Comparison of ENCODE assay signal across 10 cellular contexts in genomic region chr16:66548068-66548467, GRCh38. TPM values are rescaled to one million over a fixed set of nuclear protein-coding genes. Genes with fewer than 3 reads are reported as not detected.
A peak's percentile ranks its signal among the peaks of the same experiment; 100 is the strongest.
DNase-seq lines count a peak whose midpoint lies in the region; ATAC-seq and TF ChIP-seq lines count a peak whose summit lies in the region.
"Had no signal": no experiment of that assay in that cellular context is flagged by ENCODE, and none has a peak within 500 bp of the region (broad histone marks: within the 10 kb centered on the region; RNA-seq: fewer than 3 reads in every experiment).

No MANE protein-coding gene starts in this region.

- no peaks in the 10 kb centered on the region for H3K9me3 ChIP-seq in heart left ventricle
- no peaks in the 10 kb centered on the region for H3K9me3 ChIP-seq in adrenal gland (replicated peaks in 1 of 3)
- H3K9me3 ChIP-seq in naive thymus-derived CD4-positive, alpha-beta T cell (ENCODE audit: control insufficient read depth in 2 of 3, low read length in 3 of 3), result no peaks in the 10 kb centered on the region
- H3K9me3 ChIP-seq in upper lobe of right lung, result no peaks in the 10 kb centered on the region

- peak overlapping the region; percentile 65 to 92 (median 87) for H3K27ac Mint-ChIP-seq in naive thymus-derived CD4-positive, alpha-beta T cell

- peaks cover 0 to 39% (median 22%) of the 10 kb centered on the region in 9 donors for H3K36me3 ChIP-seq in heart left ventricle
- H3K36me3 ChIP-seq in adrenal gland (replicated peaks in 1 of 2), result no peaks in the 10 kb centered on the region
- no peaks in the 10 kb centered on the region for H3K36me3 ChIP-seq in naive thymus-derived CD4-positive, alpha-beta T cell (ENCODE audit: control insufficient read depth in 2 of 3, insufficient read depth in 3 of 3, low read length in 3 of 3)
- H3K36me3 ChIP-seq in upper lobe of right lung, result peaks cover 6% of the 10 kb centered on the region

- peaks cover 0 to 7% (median 0%) of the 10 kb centered on the region in 11 donors for H3K9me3 Mint-ChIP-seq in naive thymus-derived CD4-positive, alpha-beta T cell

- POLR2A ChIA-PET in naive thymus-derived CD4-positive, alpha-beta T cell (lab: Charles Lee), result interaction anchor here (0.8 to 9.5 kb wide), 6 partner anchors 8 to 32 kb away, joined by 3 to 164 read pairs (median 4); partner anchors contain the start of gene CMTM2

- no peaks in the 10 kb centered on the region for H3K27me3 ChIP-seq in heart left ventricle
- H3K27me3 ChIP-seq in adrenal gland, result no peaks in the 10 kb centered on the region
- H3K27me3 ChIP-seq in naive thymus-derived CD4-positive, alpha-beta T cell (ENCODE audit: control insufficient read depth in 2 of 2, insufficient read depth in 2 of 2, low read length in 2 of 2), result no peaks in the 10 kb centered on the region
- H3K27me3 ChIP-seq in upper lobe of right lung, result no peaks in the 10 kb centered on the region

- H3K27me3 Mint-ChIP-seq in naive thymus-derived CD4-positive, alpha-beta T cell, result peaks cover 0 to 2% (median 0%) of the 10 kb centered on the region in 5 donors

- H3K4me3 ChIP-seq in heart left ventricle, result peak overlapping the region in 2 of 12 donors; percentile 88 to 91
- H3K4me3 ChIP-seq in adrenal gland, result no peak overlapping the region
- H3K4me3 ChIP-seq in naive thymus-derived CD4-positive, alpha-beta T cell (ENCODE audit: low read length), result no peak overlapping the region
- no peak overlapping the region for H3K4me3 ChIP-seq in upper lobe of right lung

- H3K27ac ChIP-seq in heart left ventricle (peak overlapping the region in 9 of 12 donors; percentile 22 to 99 (median 97)), adrenal gland (peak overlapping the region in 3 of 5 donors; percentile 53 to 96 (median 87)), upper lobe of right lung (peak overlapping the region; percentile 97)
- no peak overlapping the region for H3K27ac ChIP-seq in naive thymus-derived CD4-positive, alpha-beta T cell (ENCODE audit: low read depth, low read length)

- peak overlapping the region in 6 of 10 donors; percentile 22 to 88 (median 70) for H3K4me3 Mint-ChIP-seq in naive thymus-derived CD4-positive, alpha-beta T cell

- peaks cover 0 to 22% (median 0%) of the 10 kb centered on the region in 5 donors for H3K36me3 Mint-ChIP-seq in naive thymus-derived CD4-positive, alpha-beta T cell

- intact Hi-C loops in heart left ventricle (cut with DNase I), result loop anchor here in 2 of 10 donors (2.0 kb wide), 1 partner anchor 31 kb away; no protein-coding TSS in a partner anchor
- intact Hi-C loops in left ventricle myocardium superior (cut with micrococcal nuclease), result no loop called here
- intact Hi-C loops in adrenal gland (cut with DNase I), result no loop called here
- intact Hi-C loops in naive thymus-derived CD4-positive, alpha-beta T cell (cut with micrococcal nuclease), result loop anchor here in 1 of 2 donors (1.0 kb wide), 1 partner anchor 12 kb away; no protein-coding TSS in a partner anchor
- intact Hi-C loops in upper lobe of right lung (cut with DNase I), result no loop called here

- TF ChIP-seq CTCF in heart left ventricle (IDR thresholded peaks at IDR 0.05) (no peak), adrenal gland (IDR thresholded peaks at IDR 0.05) (no peak), upper lobe of right lung (IDR thresholded peaks at IDR 0.05) (no peak)

- H3K4me1 Mint-ChIP-seq in naive thymus-derived CD4-positive, alpha-beta T cell, result peaks cover 27 to 60% (median 52%) of the 10 kb centered on the region in 7 donors

- CTCF ChIA-PET in naive thymus-derived CD4-positive, alpha-beta T cell (lab: Charles Lee), result interaction anchor here (0.6 to 1.3 kb wide), 3 partner anchors 9 to 26 kb away, joined by 3 to 5 read pairs (median 4); no protein-coding TSS in a partner anchor

- no peak for ATAC-seq in heart left ventricle
- ATAC-seq in left ventricle myocardium superior, result no peak
- ATAC-seq in naive thymus-derived CD4-positive, alpha-beta T cell, result no peak
- ATAC-seq in upper lobe of right lung, result no peak
- ATAC-seq in GM21360 (IDR thresholded peaks at IDR 0.05; ENCODE audit: unreplicated experiment), result no peak

- DNase-seq in heart left ventricle (no peak), left ventricle myocardium superior (no peak), adrenal gland (no peak), upper lobe of right lung (no peak), DMS53 (lab: John Stamatoyannopoulos, UW) (no peak), NCI-H2227 treated with DMSO at 0.1 percent for 48 hours (lab: John Stamatoyannopoulos, UW) (no peak)
- DNase-seq in naive thymus-derived CD4-positive, alpha-beta T cell, result no peak
- DNase-seq: Kasumi-1, NCI-H526 had no signal

- TF ChIP-seq POLR2A in heart left ventricle (IDR thresholded peaks at IDR 0.05) (no peak), adrenal gland (IDR thresholded peaks at IDR 0.05) (no peak)

- peaks cover 0 to 64% (median 36%) of the 10 kb centered on the region in 12 donors for H3K4me1 ChIP-seq in heart left ventricle
- H3K4me1 ChIP-seq in adrenal gland (replicated peaks in 1 of 2), result peaks cover 18 to 35% of the 10 kb centered on the region in 2 donors
- H3K4me1 ChIP-seq in naive thymus-derived CD4-positive, alpha-beta T cell (ENCODE audit: control insufficient read depth in 2 of 2, insufficient read depth in 2 of 2, low read length in 2 of 2), result peaks cover 31 to 34% of the 10 kb centered on the region in 2 donors
- H3K4me1 ChIP-seq in upper lobe of right lung, result peaks cover 36% of the 10 kb centered on the region

- WGBS in heart left ventricle, 4 donors, result 86 to 92% (median 88%) methylated on average over 4 of the region's 4 CpGs
- WGBS in adrenal gland, 4 donors, result 78 to 98% (median 86%) methylated on average over 4 of the region's 4 CpGs

RNA-seq across cellular contexts. Expression of gene TK2, which starts 1.9 kb away (rescaled TPM):
- total RNA-seq in heart left ventricle, result 10 to 100 TPM; 13.9 to 29.4 (median 17.4) TPM
- polyA plus RNA-seq in heart left ventricle, result 10 to 100 TPM in 1 of 2 donors, 1 to 10 TPM in 1; 9.4 to 10.5 TPM
- total RNA-seq in left ventricle myocardium superior, result 16.8 TPM
- total RNA-seq in adrenal gland, result 10 to 100 TPM; 48.3 to 78.9 (median 67.5) TPM
- polyA plus RNA-seq in adrenal gland, result 10 to 100 TPM; 24.9 to 45.3 (median 29.8) TPM
- total RNA-seq in naive thymus-derived CD4-positive, alpha-beta T cell, result 10 to 100 TPM in 2 of 5 experiments, 1 to 10 TPM in 3; 6.2 to 19.8 (median 7.9) TPM
- polyA plus RNA-seq in naive thymus-derived CD4-positive, alpha-beta T cell, result 1 to 10 TPM; 3.5 to 4.1 TPM
- 36.1 TPM for total RNA-seq in upper lobe of right lung

RNA-seq across cellular contexts. Expression of gene CKLF, which starts 4.3 kb away (rescaled TPM):
- total RNA-seq in heart left ventricle, result 10 to 100 TPM in 2 of 9 donors, 1 to 10 TPM in 7; 4.1 to 28.9 (median 6.4) TPM
- polyA plus RNA-seq in heart left ventricle, result 10 to 100 TPM in 1 of 2 donors, 1 to 10 TPM in 1; 4.9 to 18.8 TPM
- total RNA-seq in left ventricle myocardium superior, result 9.1 TPM
- 10 to 100 TPM; 19.6 to 55.9 (median 43.8) TPM for total RNA-seq in adrenal gland
- polyA plus RNA-seq in adrenal gland, result 10 to 100 TPM; 23.6 to 32.8 (median 26.2) TPM
- total RNA-seq in naive thymus-derived CD4-positive, alpha-beta T cell, result 100 to 1,000 TPM in 1 of 5 experiments, 10 to 100 TPM in 4; 24.1 to 160 (median 42.9) TPM
- 100 to 1,000 TPM in 1 of 2 donors, 10 to 100 TPM in 1; 56.4 to 110 TPM for polyA plus RNA-seq in naive thymus-derived CD4-positive, alpha-beta T cell
- total RNA-seq in upper lobe of right lung, result 57.6 TPM

RNA-seq across cellular contexts. Expression of gene CMTM1, which starts 18.2 kb away (rescaled TPM):
- total RNA-seq in heart left ventricle (1 to 10 TPM in 5 of 9 donors, under 1 TPM in 3, not detected in 1; 0.49 to 2.4 (median 1.1) TPM), left ventricle myocardium superior (2.1 TPM), adrenal gland (1 to 10 TPM in 6 of 8 donors, under 1 TPM in 2; 0.36 to 6.9 (median 2.9) TPM), upper lobe of right lung (8.4 TPM)
- polyA plus RNA-seq in heart left ventricle (under 1 TPM in 1 of 2 donors, not detected in 1; 0.40 TPM), adrenal gland (1 to 10 TPM in 1 of 3 donors, under 1 TPM in 1, not detected in 1; 0.34 to 1.4 TPM)
- total RNA-seq in naive thymus-derived CD4-positive, alpha-beta T cell, result 10 to 100 TPM in 1 of 5 experiments, 1 to 10 TPM in 4; 1.3 to 23.3 (median 5.2) TPM
- polyA plus RNA-seq in naive thymus-derived CD4-positive, alpha-beta T cell, result under 1 TPM; 0.36 to 0.41 TPM

RNA-seq across cellular contexts. Expression of gene CMTM2, which starts 31.2 kb away (rescaled TPM):
- total RNA-seq in heart left ventricle (under 1 TPM in 1 of 9 donors, not detected in 8; 0.52 TPM), left ventricle myocardium superior (not detected), adrenal gland (not detected), upper lobe of right lung (3.1 TPM)
- polyA plus RNA-seq in heart left ventricle (not detected), adrenal gland (under 1 TPM in 2 of 3 donors, not detected in 1; 0.17 to 0.80 TPM)
- total RNA-seq in naive thymus-derived CD4-positive, alpha-beta T cell, result 1 to 10 TPM in 1 of 5 experiments, under 1 TPM in 2, not detected in 2; 0.58 to 1.8 (median 0.81) TPM
- not detected for polyA plus RNA-seq in naive thymus-derived CD4-positive, alpha-beta T cell

RNA-seq across cellular contexts. Expression of gene CMTM3, which starts 56.4 kb away (rescaled TPM):
- total RNA-seq in heart left ventricle, result 10 to 100 TPM in 4 of 9 donors, 1 to 10 TPM in 5; 5.8 to 30.9 (median 9.6) TPM
- polyA plus RNA-seq in heart left ventricle, result 10 to 100 TPM in 1 of 2 donors, 1 to 10 TPM in 1; 6.5 to 13.5 TPM
- total RNA-seq in left ventricle myocardium superior, result 10.6 TPM
- 10 to 100 TPM; 14.6 to 31.8 (median 24.9) TPM for total RNA-seq in adrenal gland
- polyA plus RNA-seq in adrenal gland, result 10 to 100 TPM in 2 of 3 donors, 1 to 10 TPM in 1; 6.4 to 30.0 (median 25.2) TPM
- total RNA-seq in naive thymus-derived CD4-positive, alpha-beta T cell, result 100 to 1,000 TPM in 1 of 5 experiments, 10 to 100 TPM in 4; 52.0 to 138 (median 61.4) TPM
- polyA plus RNA-seq in naive thymus-derived CD4-positive, alpha-beta T cell, result 10 to 100 TPM; 72.5 to 89.8 TPM
- total RNA-seq in upper lobe of right lung, result 38.1 TPM
